9 cellular contexts compared by ENCODE assay signal in genomic region chr19:48253999-48254398, GRCh38. TPM values are rescaled to one million over a fixed set of nuclear protein-coding genes. Genes with fewer than 3 reads are reported as not detected.
DNase-seq lines count a peak whose midpoint lies in the region; ATAC-seq and TF ChIP-seq lines count a peak whose summit lies in the region.
"Had no signal": no experiment of that assay in that cellular context is flagged by ENCODE, and none has a peak within 500 bp of the region (broad histone marks: within the 10 kb centered on the region; RNA-seq: fewer than 3 reads in every experiment).

No MANE protein-coding gene starts in this region.

- H3K4me3 Mint-ChIP-seq in activated CD4-positive, alpha-beta memory T cell treated with anti-CD3 and anti-CD28 coated beads for 36 hours: peak overlapping the region; percentile 76

- no peaks in the 10 kb centered on the region for H4K20me1 ChIP-seq in hepatocyte (ENCODE audit: insufficient read depth, poor library complexity, severe bottlenecking)

- no peak overlapping the region for H3K4me3 ChIP-seq in left ventricle myocardium inferior
- no peak overlapping the region for H3K4me3 ChIP-seq in hepatocyte
- H3K4me3 ChIP-seq in thyroid gland (replicated peaks in 1 of 3): no peak overlapping the region

- H3K9me2 ChIP-seq in hepatocyte (replicated peaks; ENCODE audit: insufficient read depth): no peaks in the 10 kb centered on the region

- intact Hi-C loops in left ventricle myocardium inferior (cut with micrococcal nuclease): no loop called here
- intact Hi-C loops in cardiac septum (cut with DNase I): no loop called here
- intact Hi-C loops in activated CD4-positive, alpha-beta memory T cell treated with anti-CD3 and anti-CD28 coated beads for 36 hours (cut with micrococcal nuclease): loop anchor here (2.0 kb wide), 1 partner anchor 83 kb away; the partner anchor contains the start of genes LIG1 and ZSWIM9
- intact Hi-C loops in thyroid gland (cut with DNase I): loop anchor here (10.0 kb wide), 2 partner anchors 49 to 139 kb away; partner anchors contain the start of gene PLA2G4C

- DNase-seq in left ventricle myocardium inferior (no peak), cardiac septum (ENCODE audit: low spot score) (no peak), hepatocyte (ENCODE audit: low spot score) (no peak), thyroid gland (no peak), NCI-H187 (lab: John Stamatoyannopoulos, UW) (no peak), mesenteric fat pad (ENCODE audit: low spot score) (no peak)
- no peak for DNase-seq in activated CD4-positive, alpha-beta memory T cell treated with anti-CD3 and anti-CD28 coated beads for 36 hours
- DNase-seq: activated CD4-positive, alpha-beta T cell treated with anti-CD3 and anti-CD28 coated beads for 4 hours had no signal

- TF ChIP-seq CTCF in left ventricle myocardium inferior (IDR thresholded peaks at IDR 0.05; ENCODE audit: borderline replicate concordance): no peak
- no peak for TF ChIP-seq CTCF in hepatocyte (IDR thresholded peaks at IDR 0.05; ENCODE audit: poor library complexity)
- TF ChIP-seq CTCF in thyroid gland (IDR thresholded peaks at IDR 0.05): no peak

- peaks cover 4% of the 10 kb centered on the region for H3K36me3 ChIP-seq in left ventricle myocardium inferior
- no peaks in the 10 kb centered on the region for H3K36me3 ChIP-seq in hepatocyte (replicated peaks; ENCODE audit: insufficient read depth, low read depth)
- no peaks in the 10 kb centered on the region for H3K36me3 ChIP-seq in thyroid gland

- peaks cover 29% of the 10 kb centered on the region for H3K79me2 ChIP-seq in hepatocyte

- peaks cover 15% of the 10 kb centered on the region for H3K36me3 Mint-ChIP-seq in activated CD4-positive, alpha-beta memory T cell treated with anti-CD3 and anti-CD28 coated beads for 36 hours

- peak overlapping the region; percentile 95 for H3K27ac ChIP-seq in left ventricle myocardium inferior (replicated peaks)
- H3K27ac ChIP-seq in hepatocyte: no peak overlapping the region
- peak overlapping the region in 2 of 3 donors; percentile 87 to 96 for H3K27ac ChIP-seq in thyroid gland

- peak overlapping the region; percentile 92 for H3K27ac Mint-ChIP-seq in activated CD4-positive, alpha-beta memory T cell treated with anti-CD3 and anti-CD28 coated beads for 36 hours

- POLR2A ChIA-PET in activated CD4-positive, alpha-beta memory T cell treated with anti-CD3 and anti-CD28 coated beads for 36 hours (lab: Charles Lee): no interaction called here

- H2AFZ ChIP-seq in hepatocyte: no peak overlapping the region

- H3K27me3 ChIP-seq in left ventricle myocardium inferior (ENCODE audit: low read depth) (no peaks in the 10 kb centered on the region), hepatocyte (no peaks in the 10 kb centered on the region), thyroid gland (no peaks in the 10 kb centered on the region)

- peaks cover 70% of the 10 kb centered on the region for H3K4me1 Mint-ChIP-seq in activated CD4-positive, alpha-beta memory T cell treated with anti-CD3 and anti-CD28 coated beads for 36 hours (ENCODE audit: low read depth)

- H3K4me2 ChIP-seq in hepatocyte: peak overlapping the region; percentile 76

- no peak for ATAC-seq in HG03342 (IDR thresholded peaks at IDR 0.05; ENCODE audit: unreplicated experiment)

- H3K9me3 ChIP-seq in left ventricle myocardium inferior (replicated peaks) (no peaks in the 10 kb centered on the region), hepatocyte (ENCODE audit: low read depth) (no peaks in the 10 kb centered on the region), thyroid gland (no peaks in the 10 kb centered on the region)

- H3K9me3 Mint-ChIP-seq in activated CD4-positive, alpha-beta memory T cell treated with anti-CD3 and anti-CD28 coated beads for 36 hours: no peaks in the 10 kb centered on the region

- no peak for TF ChIP-seq POLR2A in thyroid gland (IDR thresholded peaks at IDR 0.05)

- no peaks in the 10 kb centered on the region for H3K27me3 Mint-ChIP-seq in activated CD4-positive, alpha-beta memory T cell treated with anti-CD3 and anti-CD28 coated beads for 36 hours

- peaks cover 56% of the 10 kb centered on the region for H3K4me1 ChIP-seq in left ventricle myocardium inferior
- H3K4me1 ChIP-seq in hepatocyte (ENCODE audit: insufficient read depth): peaks cover 10% of the 10 kb centered on the region
- H3K4me1 ChIP-seq in thyroid gland: peaks cover 17 to 18% of the 10 kb centered on the region in 2 donors

- CTCF ChIA-PET in activated CD4-positive, alpha-beta memory T cell treated with anti-CD3 and anti-CD28 coated beads for 36 hours (lab: Charles Lee): no interaction called here

RNA-seq across cellular contexts. Expression of gene CARD8, which starts 1.7 kb away (rescaled TPM):
- total RNA-seq in left ventricle myocardium inferior (33.3 TPM), cardiac septum (26.1 TPM), hepatocyte (17.0 and 18.8 TPM in 2 replicates), thyroid gland (10 to 100 TPM; 37.0 to 58.9 (median 57.7) TPM), mesenteric fat pad (57.6 TPM)
- total RNA-seq in activated CD4-positive, alpha-beta memory T cell treated with anti-CD3 and anti-CD28 coated beads for 36 hours: 100 to 1,000 TPM; 152 TPM
- 7.6 and 10.3 TPM in 2 replicates for polyA plus RNA-seq in hepatocyte

RNA-seq across cellular contexts. Expression of gene ZNF114, which starts 15.9 kb away (rescaled TPM):
- total RNA-seq in left ventricle myocardium inferior (0.55 TPM), cardiac septum (0.35 TPM), hepatocyte (0.84 and 0.90 TPM in 2 replicates), thyroid gland (10 to 100 TPM in 1 of 4 donors, 1 to 10 TPM in 3; 5.3 to 11.7 (median 6.1) TPM), mesenteric fat pad (0.87 TPM)
- total RNA-seq in activated CD4-positive, alpha-beta memory T cell treated with anti-CD3 and anti-CD28 coated beads for 36 hours: under 1 TPM; 0.29 to 0.31 TPM
- 1.6 and 3.0 TPM in 2 replicates for polyA plus RNA-seq in hepatocyte

Comparison
In these comparisons a context has a peak if more than half of its experiments do, and no peak if none do; other contexts are left out.
1. intact Hi-C loops: an anchor here in activated CD4-positive, alpha-beta memory T cell treated with anti-CD3 and anti-CD28 coated beads for 36 hours (2.0 kb wide) and thyroid gland (10.0 kb wide); none called in left ventricle myocardium inferior and cardiac septum.